Comparison of ENCODE assay signal across 1 cellular context in the genomic region with DNA sequence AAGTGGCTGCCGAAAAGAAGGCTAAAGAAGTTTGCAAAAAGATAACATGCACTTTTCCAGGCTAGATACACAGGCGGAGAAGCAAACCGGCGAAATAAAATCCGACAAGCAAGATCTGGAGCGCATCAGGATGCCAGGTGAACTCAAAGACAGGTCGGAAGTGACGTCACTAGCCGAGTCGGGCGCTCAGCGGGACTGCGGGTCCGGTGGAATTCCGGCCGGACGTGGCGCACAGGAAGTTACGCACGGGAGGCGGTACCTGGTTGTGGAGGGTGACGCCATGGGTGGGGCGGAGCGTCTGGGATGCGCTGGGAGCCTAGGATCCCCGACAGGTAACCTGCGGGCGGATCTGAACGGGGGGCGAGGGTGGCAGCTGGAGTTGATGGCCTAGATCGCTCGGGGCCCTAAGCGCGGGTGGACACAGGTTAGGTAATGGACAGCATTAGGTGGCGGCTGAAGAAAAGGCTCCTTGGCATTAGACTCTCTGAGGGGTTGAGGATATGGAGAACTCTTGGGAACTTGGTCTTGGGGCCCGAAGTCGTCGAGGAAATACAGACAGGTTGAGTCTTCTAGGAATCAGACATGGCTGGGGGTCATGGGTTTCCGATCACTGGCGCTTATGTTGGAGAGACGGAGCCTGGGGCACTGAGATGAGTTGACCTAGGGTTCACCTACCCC.
TF ChIP-seq lines count a peak whose summit lies in the region.

No MANE protein-coding gene starts in this region.

TF ChIP-seq in HepG2, 621 proteins besides CTCF, POLR2A, EP300 and RAD21 (continued from another document and continues in another):
- TF ChIP-seq, protein P1, sequence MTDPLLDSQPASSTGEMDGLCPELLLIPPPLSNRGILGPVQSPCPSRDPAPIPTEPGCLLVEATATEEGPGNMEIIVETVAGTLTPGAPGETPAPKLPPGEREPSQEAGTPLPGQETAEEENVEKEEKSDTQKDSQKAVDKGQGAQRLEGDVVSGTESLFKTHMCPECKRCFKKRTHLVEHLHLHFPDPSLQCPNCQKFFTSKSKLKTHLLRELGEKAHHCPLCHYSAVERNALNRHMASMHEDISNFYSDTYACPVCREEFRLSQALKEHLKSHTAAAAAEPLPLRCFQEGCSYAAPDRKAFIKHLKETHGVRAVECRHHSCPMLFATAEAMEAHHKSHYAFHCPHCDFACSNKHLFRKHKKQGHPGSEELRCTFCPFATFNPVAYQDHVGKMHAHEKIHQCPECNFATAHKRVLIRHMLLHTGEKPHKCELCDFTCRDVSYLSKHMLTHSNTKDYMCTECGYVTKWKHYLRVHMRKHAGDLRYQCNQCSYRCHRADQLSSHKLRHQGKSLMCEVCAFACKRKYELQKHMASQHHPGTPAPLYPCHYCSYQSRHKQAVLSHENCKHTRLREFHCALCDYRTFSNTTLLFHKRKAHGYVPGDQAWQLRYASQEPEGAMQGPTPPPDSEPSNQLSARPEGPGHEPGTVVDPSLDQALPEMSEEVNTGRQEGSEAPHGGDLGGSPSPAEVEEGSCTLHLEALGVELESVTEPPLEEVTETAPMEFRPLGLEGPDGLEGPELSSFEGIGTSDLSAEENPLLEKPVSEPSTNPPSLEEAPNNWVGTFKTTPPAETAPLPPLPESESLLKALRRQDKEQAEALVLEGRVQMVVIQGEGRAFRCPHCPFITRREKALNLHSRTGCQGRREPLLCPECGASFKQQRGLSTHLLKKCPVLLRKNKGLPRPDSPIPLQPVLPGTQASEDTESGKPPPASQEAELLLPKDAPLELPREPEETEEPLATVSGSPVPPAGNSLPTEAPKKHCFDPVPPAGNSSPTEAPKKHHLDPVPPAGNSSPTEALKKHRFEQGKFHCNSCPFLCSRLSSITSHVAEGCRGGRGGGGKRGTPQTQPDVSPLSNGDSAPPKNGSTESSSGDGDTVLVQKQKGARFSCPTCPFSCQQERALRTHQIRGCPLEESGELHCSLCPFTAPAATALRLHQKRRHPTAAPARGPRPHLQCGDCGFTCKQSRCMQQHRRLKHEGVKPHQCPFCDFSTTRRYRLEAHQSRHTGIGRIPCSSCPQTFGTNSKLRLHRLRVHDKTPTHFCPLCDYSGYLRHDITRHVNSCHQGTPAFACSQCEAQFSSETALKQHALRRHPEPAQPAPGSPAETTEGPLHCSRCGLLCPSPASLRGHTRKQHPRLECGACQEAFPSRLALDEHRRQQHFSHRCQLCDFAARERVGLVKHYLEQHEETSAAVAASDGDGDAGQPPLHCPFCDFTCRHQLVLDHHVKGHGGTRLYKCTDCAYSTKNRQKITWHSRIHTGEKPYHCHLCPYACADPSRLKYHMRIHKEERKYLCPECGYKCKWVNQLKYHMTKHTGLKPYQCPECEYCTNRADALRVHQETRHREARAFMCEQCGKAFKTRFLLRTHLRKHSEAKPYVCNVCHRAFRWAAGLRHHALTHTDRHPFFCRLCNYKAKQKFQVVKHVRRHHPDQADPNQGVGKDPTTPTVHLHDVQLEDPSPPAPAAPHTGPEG (CRISPR knock-in tag; IDR thresholded peaks at IDR 0.05), result no peak
- TF ChIP-seq, protein P2, sequence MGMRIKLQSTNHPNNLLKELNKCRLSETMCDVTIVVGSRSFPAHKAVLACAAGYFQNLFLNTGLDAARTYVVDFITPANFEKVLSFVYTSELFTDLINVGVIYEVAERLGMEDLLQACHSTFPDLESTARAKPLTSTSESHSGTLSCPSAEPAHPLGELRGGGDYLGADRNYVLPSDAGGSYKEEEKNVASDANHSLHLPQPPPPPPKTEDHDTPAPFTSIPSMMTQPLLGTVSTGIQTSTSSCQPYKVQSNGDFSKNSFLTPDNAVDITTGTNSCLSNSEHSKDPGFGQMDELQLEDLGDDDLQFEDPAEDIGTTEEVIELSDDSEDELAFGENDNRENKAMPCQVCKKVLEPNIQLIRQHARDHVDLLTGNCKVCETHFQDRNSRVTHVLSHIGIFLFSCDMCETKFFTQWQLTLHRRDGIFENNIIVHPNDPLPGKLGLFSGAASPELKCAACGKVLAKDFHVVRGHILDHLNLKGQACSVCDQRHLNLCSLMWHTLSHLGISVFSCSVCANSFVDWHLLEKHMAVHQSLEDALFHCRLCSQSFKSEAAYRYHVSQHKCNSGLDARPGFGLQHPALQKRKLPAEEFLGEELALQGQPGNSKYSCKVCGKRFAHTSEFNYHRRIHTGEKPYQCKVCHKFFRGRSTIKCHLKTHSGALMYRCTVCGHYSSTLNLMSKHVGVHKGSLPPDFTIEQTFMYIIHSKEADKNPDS (CRISPR knock-in tag; IDR thresholded peaks at IDR 0.05), result no peak
- no peak for TF ChIP-seq ZNF251 (CRISPR knock-in tag; IDR thresholded peaks at IDR 0.05)
- TF ChIP-seq ZNF230 (CRISPR knock-in tag; IDR thresholded peaks at IDR 0.05), result no peak
- TF ChIP-seq CEBPG (CRISPR knock-in tag; IDR thresholded peaks at IDR 0.05), result peak; percentile 74
- TF ChIP-seq, protein P3, sequence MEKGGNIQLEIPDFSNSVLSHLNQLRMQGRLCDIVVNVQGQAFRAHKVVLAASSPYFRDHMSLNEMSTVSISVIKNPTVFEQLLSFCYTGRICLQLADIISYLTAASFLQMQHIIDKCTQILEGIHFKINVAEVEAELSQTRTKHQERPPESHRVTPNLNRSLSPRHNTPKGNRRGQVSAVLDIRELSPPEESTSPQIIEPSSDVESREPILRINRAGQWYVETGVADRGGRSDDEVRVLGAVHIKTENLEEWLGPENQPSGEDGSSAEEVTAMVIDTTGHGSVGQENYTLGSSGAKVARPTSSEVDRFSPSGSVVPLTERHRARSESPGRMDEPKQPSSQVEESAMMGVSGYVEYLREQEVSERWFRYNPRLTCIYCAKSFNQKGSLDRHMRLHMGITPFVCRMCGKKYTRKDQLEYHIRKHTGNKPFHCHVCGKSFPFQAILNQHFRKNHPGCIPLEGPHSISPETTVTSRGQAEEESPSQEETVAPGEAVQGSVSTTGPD (CRISPR knock-in tag; IDR thresholded peaks at IDR 0.05), result no peak
- no peak; the same call in 1 of the 2 replicates for TF ChIP-seq ZSCAN21 (CRISPR knock-in tag; IDR thresholded peaks at IDR 0.05; ENCODE audit: borderline replicate concordance)
- TF ChIP-seq KDM3A (CRISPR knock-in tag; IDR thresholded peaks at IDR 0.05; ENCODE audit: low read depth), result peak; percentile 67; the same call in 1 of the 2 replicates
- TF ChIP-seq GABPA (IDR thresholded peaks at IDR 0.05; ENCODE audit: low read depth, low read length), result peak; percentile 96
- peak; percentile 99 for TF ChIP-seq GABPA (CRISPR knock-in tag; IDR thresholded peaks at IDR 0.05; ENCODE audit: low read depth)
- peak; percentile 52 for TF ChIP-seq ASH2L (IDR thresholded peaks at IDR 0.05; ENCODE audit: insufficient read length, low read depth, low read length)
- TF ChIP-seq MIXL1 (CRISPR knock-in tag; IDR thresholded peaks at IDR 0.05), result no peak
- peak; percentile 70 for TF ChIP-seq RXRA (CRISPR knock-in tag; IDR thresholded peaks at IDR 0.05)
- TF ChIP-seq PHF21A (CRISPR knock-in tag; IDR thresholded peaks at IDR 0.05), result peak; percentile 31; the same call in 1 of the 2 replicates
- TF ChIP-seq PITX1 (CRISPR knock-in tag; IDR thresholded peaks at IDR 0.05), result peak; percentile 35; the same call in 1 of the 2 replicates
- TF ChIP-seq NFE2 (CRISPR knock-in tag; IDR thresholded peaks at IDR 0.05), result no peak
- no peak for TF ChIP-seq NBN (conservative IDR thresholded peaks at IDR 0.05)
- TF ChIP-seq, protein P4, sequence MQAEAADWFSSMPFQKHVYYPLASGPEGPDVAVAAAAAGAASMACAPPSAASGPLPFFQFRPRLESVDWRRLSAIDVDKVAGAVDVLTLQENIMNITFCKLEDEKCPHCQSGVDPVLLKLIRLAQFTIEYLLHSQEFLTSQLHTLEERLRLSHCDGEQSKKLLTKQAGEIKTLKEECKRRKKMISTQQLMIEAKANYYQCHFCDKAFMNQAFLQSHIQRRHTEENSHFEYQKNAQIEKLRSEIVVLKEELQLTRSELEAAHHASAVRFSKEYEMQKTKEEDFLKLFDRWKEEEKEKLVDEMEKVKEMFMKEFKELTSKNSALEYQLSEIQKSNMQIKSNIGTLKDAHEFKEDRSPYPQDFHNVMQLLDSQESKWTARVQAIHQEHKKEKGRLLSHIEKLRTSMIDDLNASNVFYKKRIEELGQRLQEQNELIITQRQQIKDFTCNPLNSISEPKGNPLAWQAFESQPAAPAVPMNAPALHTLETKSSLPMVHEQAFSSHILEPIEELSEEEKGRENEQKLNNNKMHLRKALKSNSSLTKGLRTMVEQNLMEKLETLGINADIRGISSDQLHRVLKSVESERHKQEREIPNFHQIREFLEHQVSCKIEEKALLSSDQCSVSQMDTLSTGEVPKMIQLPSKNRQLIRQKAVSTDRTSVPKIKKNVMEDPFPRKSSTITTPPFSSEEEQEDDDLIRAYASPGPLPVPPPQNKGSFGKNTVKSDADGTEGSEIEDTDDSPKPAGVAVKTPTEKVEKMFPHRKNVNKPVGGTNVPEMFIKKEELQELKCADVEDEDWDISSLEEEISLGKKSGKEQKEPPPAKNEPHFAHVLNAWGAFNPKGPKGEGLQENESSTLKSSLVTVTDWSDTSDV (CRISPR knock-in tag; IDR thresholded peaks at IDR 0.05), result no peak
- TF ChIP-seq, protein P5, sequence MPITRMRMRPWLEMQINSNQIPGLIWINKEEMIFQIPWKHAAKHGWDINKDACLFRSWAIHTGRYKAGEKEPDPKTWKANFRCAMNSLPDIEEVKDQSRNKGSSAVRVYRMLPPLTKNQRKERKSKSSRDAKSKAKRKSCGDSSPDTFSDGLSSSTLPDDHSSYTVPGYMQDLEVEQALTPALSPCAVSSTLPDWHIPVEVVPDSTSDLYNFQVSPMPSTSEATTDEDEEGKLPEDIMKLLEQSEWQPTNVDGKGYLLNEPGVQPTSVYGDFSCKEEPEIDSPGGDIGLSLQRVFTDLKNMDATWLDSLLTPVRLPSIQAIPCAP (CRISPR knock-in tag; IDR thresholded peaks at IDR 0.05; ENCODE audit: low read depth), result no peak
- no peak for TF ChIP-seq ZNF20 (CRISPR knock-in tag; IDR thresholded peaks at IDR 0.05)
- TF ChIP-seq TEAD2 (CRISPR knock-in tag; IDR thresholded peaks at IDR 0.05), result no peak
- TF ChIP-seq, protein P6, sequence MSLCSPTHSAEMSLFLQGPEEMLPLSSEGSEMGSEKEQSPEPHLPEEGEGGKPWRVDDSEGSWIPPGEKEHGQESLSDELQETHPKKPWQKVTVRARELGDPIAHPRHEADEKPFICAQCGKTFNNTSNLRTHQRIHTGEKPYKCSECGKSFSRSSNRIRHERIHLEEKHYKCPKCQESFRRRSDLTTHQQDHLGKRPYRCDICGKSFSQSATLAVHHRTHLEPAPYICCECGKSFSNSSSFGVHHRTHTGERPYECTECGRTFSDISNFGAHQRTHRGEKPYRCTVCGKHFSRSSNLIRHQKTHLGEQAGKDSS (CRISPR knock-in tag; IDR thresholded peaks at IDR 0.05; ENCODE audit: borderline replicate concordance, low read depth), result no peak; the same call in 1 of the 2 replicates
- TF ChIP-seq ZNF282 (IDR thresholded peaks at IDR 0.05; ENCODE audit: partially characterized antibody), result no peak
- TF ChIP-seq MATR3 (CRISPR knock-in tag; IDR thresholded peaks at IDR 0.05), result no peak
- TF ChIP-seq, protein P7, sequence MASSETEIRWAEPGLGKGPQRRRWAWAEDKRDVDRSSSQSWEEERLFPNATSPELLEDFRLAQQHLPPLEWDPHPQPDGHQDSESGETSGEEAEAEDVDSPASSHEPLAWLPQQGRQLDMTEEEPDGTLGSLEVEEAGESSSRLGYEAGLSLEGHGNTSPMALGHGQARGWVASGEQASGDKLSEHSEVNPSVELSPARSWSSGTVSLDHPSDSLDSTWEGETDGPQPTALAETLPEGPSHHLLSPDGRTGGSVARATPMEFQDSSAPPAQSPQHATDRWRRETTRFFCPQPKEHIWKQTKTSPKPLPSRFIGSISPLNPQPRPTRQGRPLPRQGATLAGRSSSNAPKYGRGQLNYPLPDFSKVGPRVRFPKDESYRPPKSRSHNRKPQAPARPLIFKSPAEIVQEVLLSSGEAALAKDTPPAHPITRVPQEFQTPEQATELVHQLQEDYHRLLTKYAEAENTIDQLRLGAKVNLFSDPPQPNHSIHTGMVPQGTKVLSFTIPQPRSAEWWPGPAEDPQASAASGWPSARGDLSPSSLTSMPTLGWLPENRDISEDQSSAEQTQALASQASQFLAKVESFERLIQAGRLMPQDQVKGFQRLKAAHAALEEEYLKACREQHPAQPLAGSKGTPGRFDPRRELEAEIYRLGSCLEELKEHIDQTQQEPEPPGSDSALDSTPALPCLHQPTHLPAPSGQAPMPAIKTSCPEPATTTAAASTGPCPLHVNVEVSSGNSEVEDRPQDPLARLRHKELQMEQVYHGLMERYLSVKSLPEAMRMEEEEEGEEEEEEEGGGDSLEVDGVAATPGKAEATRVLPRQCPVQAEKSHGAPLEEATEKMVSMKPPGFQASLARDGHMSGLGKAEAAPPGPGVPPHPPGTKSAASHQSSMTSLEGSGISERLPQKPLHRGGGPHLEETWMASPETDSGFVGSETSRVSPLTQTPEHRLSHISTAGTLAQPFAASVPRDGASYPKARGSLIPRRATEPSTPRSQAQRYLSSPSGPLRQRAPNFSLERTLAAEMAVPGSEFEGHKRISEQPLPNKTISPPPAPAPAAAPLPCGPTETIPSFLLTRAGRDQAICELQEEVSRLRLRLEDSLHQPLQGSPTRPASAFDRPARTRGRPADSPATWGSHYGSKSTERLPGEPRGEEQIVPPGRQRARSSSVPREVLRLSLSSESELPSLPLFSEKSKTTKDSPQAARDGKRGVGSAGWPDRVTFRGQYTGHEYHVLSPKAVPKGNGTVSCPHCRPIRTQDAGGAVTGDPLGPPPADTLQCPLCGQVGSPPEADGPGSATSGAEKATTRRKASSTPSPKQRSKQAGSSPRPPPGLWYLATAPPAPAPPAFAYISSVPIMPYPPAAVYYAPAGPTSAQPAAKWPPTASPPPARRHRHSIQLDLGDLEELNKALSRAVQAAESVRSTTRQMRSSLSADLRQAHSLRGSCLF (CRISPR knock-in tag; IDR thresholded peaks at IDR 0.05; ENCODE audit: borderline replicate concordance), result no peak
- TF ChIP-seq AHR (CRISPR knock-in tag; IDR thresholded peaks at IDR 0.05), result no peak
- TF ChIP-seq, protein P8, sequence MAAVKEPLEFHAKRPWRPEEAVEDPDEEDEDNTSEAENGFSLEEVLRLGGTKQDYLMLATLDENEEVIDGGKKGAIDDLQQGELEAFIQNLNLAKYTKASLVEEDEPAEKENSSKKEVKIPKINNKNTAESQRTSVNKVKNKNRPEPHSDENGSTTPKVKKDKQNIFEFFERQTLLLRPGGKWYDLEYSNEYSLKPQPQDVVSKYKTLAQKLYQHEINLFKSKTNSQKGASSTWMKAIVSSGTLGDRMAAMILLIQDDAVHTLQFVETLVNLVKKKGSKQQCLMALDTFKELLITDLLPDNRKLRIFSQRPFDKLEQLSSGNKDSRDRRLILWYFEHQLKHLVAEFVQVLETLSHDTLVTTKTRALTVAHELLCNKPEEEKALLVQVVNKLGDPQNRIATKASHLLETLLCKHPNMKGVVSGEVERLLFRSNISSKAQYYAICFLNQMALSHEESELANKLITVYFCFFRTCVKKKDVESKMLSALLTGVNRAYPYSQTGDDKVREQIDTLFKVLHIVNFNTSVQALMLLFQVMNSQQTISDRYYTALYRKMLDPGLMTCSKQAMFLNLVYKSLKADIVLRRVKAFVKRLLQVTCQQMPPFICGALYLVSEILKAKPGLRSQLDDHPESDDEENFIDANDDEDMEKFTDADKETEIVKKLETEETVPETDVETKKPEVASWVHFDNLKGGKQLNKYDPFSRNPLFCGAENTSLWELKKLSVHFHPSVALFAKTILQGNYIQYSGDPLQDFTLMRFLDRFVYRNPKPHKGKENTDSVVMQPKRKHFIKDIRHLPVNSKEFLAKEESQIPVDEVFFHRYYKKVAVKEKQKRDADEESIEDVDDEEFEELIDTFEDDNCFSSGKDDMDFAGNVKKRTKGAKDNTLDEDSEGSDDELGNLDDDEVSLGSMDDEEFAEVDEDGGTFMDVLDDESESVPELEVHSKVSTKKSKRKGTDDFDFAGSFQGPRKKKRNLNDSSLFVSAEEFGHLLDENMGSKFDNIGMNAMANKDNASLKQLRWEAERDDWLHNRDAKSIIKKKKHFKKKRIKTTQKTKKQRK (IDR thresholded peaks at IDR 0.05; ENCODE audit: low read length), result no peak
